In genomic region chr15:38868326-38869114, GRCh38 we compare ENCODE assay signal across 10 cellular contexts.
A peak's percentile ranks its signal among the peaks of the same experiment; 100 is the strongest.
DNase-seq lines count a peak whose midpoint lies in the region; ATAC-seq, FAIRE-seq and TF ChIP-seq lines count a peak whose summit lies in the region.
"Had no signal": no experiment of that assay in that cellular context is flagged by ENCODE, and none has a peak within 500 bp of the region (broad histone marks: within the 10 kb centered on the region; RNA-seq: fewer than 3 reads in every experiment).

No MANE protein-coding gene starts in this region.

- intact Hi-C loops in HepG2 (cut with micrococcal nuclease; ENCODE audit: unreplicated experiment): loop anchor here (10.0 kb wide), 1 partner anchor 164 kb away; no protein-coding TSS in a partner anchor

- no peak overlapping the region for H3K9ac ChIP-seq in HepG2 (ENCODE audit: insufficient read depth, low read depth, low read length)

- in situ Hi-C loops in HepG2 (cut with HindIII; ENCODE audit: extremely low pct_ligation_motif_present, low pct_unique_long_range_greater_than_20kb): no loop called here

- H3K27me3 Mint-ChIP-seq in mesothelial cell of epicardium (ENCODE audit: low read depth): no peaks in the 10 kb centered on the region
- H3K27me3 Mint-ChIP-seq: activated B cell treated with CpG ODN at 0.5 μM for 24 hours had no signal

- TF ChIP-seq EP300 in HepG2 (IDR thresholded peaks at IDR 0.05; ENCODE audit: low read depth in 2 of 2, low read length in 2 of 2): no peak
- TF ChIP-seq EP300 in HepG2 (CRISPR knock-in tag; IDR thresholded peaks at IDR 0.05; ENCODE audit: borderline replicate concordance): no peak

- H3K4me3 ChIP-seq in ACC112 (ENCODE audit: low read depth, low read length) (no peak overlapping the region), bronchial epithelial cell (ENCODE audit: low read depth, low read length) (no peak overlapping the region), HepG2 (replicated peaks in 1 of 3; ENCODE audit: insufficient read depth in 1 of 3, low read depth in 2 of 3, low read length in 3 of 3) (no peak overlapping the region)

- WGBS in HepG2 (ENCODE audit: low lambda C conversion rate): 13% methylated on average over 8 of the region's 8 CpGs

- no peaks in the 10 kb centered on the region for H4K20me1 ChIP-seq in HepG2 (ENCODE audit: insufficient read depth, low read length)

- no peaks in the 10 kb centered on the region for H3K9me3 ChIP-seq in HepG2 (ENCODE audit: low read length)

- ATAC-seq in HepG2: no peak
- ATAC-seq in HG02970 (IDR thresholded peaks at IDR 0.05; ENCODE audit: low FRiP score, unreplicated experiment): no peak
- ATAC-seq in GM19452 (IDR thresholded peaks at IDR 0.05; ENCODE audit: unreplicated experiment): no peak

- CTCF ChIA-PET in HepG2 (lab: Yijun Ruan, JAX; ENCODE audit: low intra/inter-chr PET ratio, low total read pairs): no interaction called here

- H3K79me2 ChIP-seq in ACC112 (ENCODE audit: control insufficient read depth, insufficient read depth, low read length, unreplicated experiment) (no peaks in the 10 kb centered on the region), HepG2 (ENCODE audit: insufficient read depth, low read length) (no peaks in the 10 kb centered on the region)

- no TSS peak for BruUV-seq in HepG2 (replicated peaks; lab: Mats Ljungman, UMichigan)

- H2AFZ ChIP-seq in ACC112 (ENCODE audit: low read length, unreplicated experiment): peak overlapping the region; percentile 15
- no peak overlapping the region for H2AFZ ChIP-seq in HepG2 (ENCODE audit: low read length)

- POLR2A ChIA-PET in HepG2 (lab: Yijun Ruan, JAX): no interaction called here

- H3K27ac ChIP-seq in ACC112 (ENCODE audit: low read depth, low read length): peak overlapping the region; percentile 81
- no peak overlapping the region for H3K27ac ChIP-seq in HepG2 (ENCODE audit: extremely low read length, insufficient read depth, low read length)

- no peaks in the 10 kb centered on the region; the same call in 1 of the 2 replicates for H3K36me3 ChIP-seq in ACC112 (ENCODE audit: insufficient read depth, low read length)
- no peaks in the 10 kb centered on the region for H3K36me3 ChIP-seq in bronchial epithelial cell (ENCODE audit: control insufficient read depth, insufficient read depth, low read length)
- no peaks in the 10 kb centered on the region for H3K36me3 ChIP-seq in HepG2 (replicated peaks in 1 of 2; ENCODE audit: control insufficient read depth in 1 of 2, insufficient read depth in 2 of 2, low read length in 2 of 2)

- H3K4me3 Mint-ChIP-seq in mesothelial cell of epicardium: no peak overlapping the region
- H3K4me3 Mint-ChIP-seq: activated B cell treated with CpG ODN at 0.5 μM for 24 hours had no signal

- TF ChIP-seq CTCF in bronchial epithelial cell (IDR thresholded peaks at IDR 0.05; ENCODE audit: insufficient read depth, low read length, severe bottlenecking) (no peak), HepG2 (CRISPR knock-in tag; IDR thresholded peaks at IDR 0.05) (no peak), mesothelial cell of epicardium (IDR thresholded peaks at IDR 0.05; ENCODE audit: unreplicated experiment) (no peak)

- no peaks in the 10 kb centered on the region for H3K36me3 Mint-ChIP-seq in mesothelial cell of epicardium

- H3K4me1 ChIP-seq in ACC112 (ENCODE audit: control insufficient read depth, insufficient read depth, low read length, unreplicated experiment) (peaks cover 36% of the 10 kb centered on the region), HepG2 (ENCODE audit: insufficient read depth, low read length) (peaks cover 8% of the 10 kb centered on the region)

- FAIRE-seq in bronchial epithelial cell (lab: Jason Lieb, UNC) (peak; percentile 98), HepG2 (lab: Jason Lieb, UNC) (no peak)

- no peaks in the 10 kb centered on the region for H3K27me3 ChIP-seq in ACC112 (ENCODE audit: insufficient read depth, low read length)
- H3K27me3 ChIP-seq in bronchial epithelial cell (ENCODE audit: control insufficient read depth, insufficient read depth, low read length): peaks cover 2% of the 10 kb centered on the region
- H3K27me3 ChIP-seq in HepG2 (ENCODE audit: control insufficient read depth in 1 of 2, insufficient read depth in 2 of 2, low read length in 2 of 2): no peaks in the 10 kb centered on the region

- H3K4me2 ChIP-seq in HepG2 (ENCODE audit: low read depth, low read length): no peak overlapping the region

- H3K27ac Mint-ChIP-seq in mesothelial cell of epicardium: no peak overlapping the region
- H3K27ac Mint-ChIP-seq: activated B cell treated with CpG ODN at 0.5 μM for 24 hours had no signal

- peak; percentile 52 for DNase-seq in HT-29 (ENCODE audit: low spot score)
- DNase-seq in bronchial epithelial cell (ENCODE audit: low read depth): peak; percentile 97
- DNase-seq in HepG2 (ENCODE audit: low spot score): peak; percentile 11
- no peak for DNase-seq in mesothelial cell of epicardium (ENCODE audit: low spot score in 2 of 2, unreplicated experiment in 2 of 2)
- DNase-seq in SKM-1 treated with dmso at 0.1 percent for 144 hours (lab: John Stamatoyannopoulos, UW; ENCODE audit: unreplicated experiment): no peak
- DNase-seq: activated B cell treated with CpG ODN at 0.5 μM for 24 hours, C1 segment of cervical spinal cord had no signal

- H3K9me3 Mint-ChIP-seq in mesothelial cell of epicardium: peaks cover 10% of the 10 kb centered on the region

- peaks cover 7% of the 10 kb centered on the region for H3K4me1 Mint-ChIP-seq in mesothelial cell of epicardium
- H3K4me1 Mint-ChIP-seq: activated B cell treated with CpG ODN at 0.5 μM for 24 hours had no signal

- no peak for TF ChIP-seq RAD21 in HepG2 (CRISPR knock-in tag; IDR thresholded peaks at IDR 0.05)

- TF ChIP-seq POLR2A in HepG2 (IDR thresholded peaks at IDR 0.05; ENCODE audit: insufficient read depth in 1 of 2, low read depth in 2 of 2, low read length in 2 of 2): no peak

TF ChIP-seq in HepG2, 621 proteins besides CTCF, POLR2A, EP300 and RAD21:
- TF ChIP-seq HOMEZ (CRISPR knock-in tag; IDR thresholded peaks at IDR 0.05; ENCODE audit: low read depth) (no peak), IKZF4 (CRISPR knock-in tag; IDR thresholded peaks at IDR 0.05; ENCODE audit: borderline replicate concordance, low read depth, not compliant biosample characterization) (no peak), DDIT3 (CRISPR knock-in tag; IDR thresholded peaks at IDR 0.05) (no peak), PHF8 (CRISPR knock-in tag; IDR thresholded peaks at IDR 0.05) (no peak), FOSL1 (CRISPR knock-in tag; IDR thresholded peaks at IDR 0.05; ENCODE audit: borderline replicate concordance) (no peak), FOXA1 (IDR thresholded peaks at IDR 0.05) (no peak), FOXA1 (CRISPR knock-in tag; IDR thresholded peaks at IDR 0.05) (0 out of 2 replicates have a peak, but pooled peaks have one; percentile 11), ETS1 (CRISPR knock-in tag; IDR thresholded peaks at IDR 0.05) (no peak), CEBPB (IDR thresholded peaks at IDR 0.05; ENCODE audit: borderline replicate concordance, low read depth, low read length) (peak; percentile 2; the same call in 1 of the 2 replicates), FOSL2 (CRISPR knock-in tag; IDR thresholded peaks at IDR 0.05) (peak; percentile 84), ZNF790 (CRISPR knock-in tag; IDR thresholded peaks at IDR 0.05; ENCODE audit: borderline replicate concordance) (no peak), ZNF207 (IDR thresholded peaks at IDR 0.05; ENCODE audit: borderline replicate concordance) (no peak), ZNF121 (CRISPR knock-in tag; IDR thresholded peaks at IDR 0.05) (no peak), PRDM4 (CRISPR knock-in tag; IDR thresholded peaks at IDR 0.05; ENCODE audit: borderline replicate concordance) (no peak)

Comparison
In these comparisons a context has a peak if more than half of its experiments do, and no peak if none do; other contexts are left out.
1. DNase-seq: peak in HT-29 (single experiment), bronchial epithelial cell (single experiment) and HepG2 (single experiment); none in mesothelial cell of epicardium (0 of 2) and SKM-1 treated with dmso at 0.1 percent for 144 hours (single experiment).